Comparison of ENCODE assay signal across 9 cellular contexts in genomic region chr9:136481558-136481957, GRCh38. TPM values are rescaled to one million over a fixed set of nuclear protein-coding genes. Genes with fewer than 3 reads are reported as not detected.
DNase-seq lines count a peak whose midpoint lies in the region; ATAC-seq and TF ChIP-seq lines count a peak whose summit lies in the region.
"Had no signal": no experiment of that assay in that cellular context is flagged by ENCODE, and none has a peak within 500 bp of the region (broad histone marks: within the 10 kb centered on the region; RNA-seq: fewer than 3 reads in every experiment).

No MANE protein-coding gene starts in this region.

- WGBS in esophagus squamous epithelium, 2 donors = 34 to 57% methylated on average over 4 to 5 of the region's 5 CpGs
- WGBS in psoas muscle, 3 donors = 43 to 54% (median 45%) methylated on average over 5 of the region's 5 CpGs

- intact Hi-C loops in esophagus squamous epithelium (cut with DNase I) (no loop called here), psoas muscle (cut with DNase I) (no loop called here)

- TF ChIP-seq CTCF in GM12864 (IDR thresholded peaks at IDR 0.05; ENCODE audit: low read depth, low read length, missing control alignments) (no peak), esophagus squamous epithelium (IDR thresholded peaks at IDR 0.05) (no peak), psoas muscle (IDR thresholded peaks at IDR 0.05) (no peak)

- H3K9me3 ChIP-seq in SJCRH30 (replicated peaks) (no peaks in the 10 kb centered on the region), esophagus squamous epithelium (no peaks in the 10 kb centered on the region), psoas muscle (no peaks in the 10 kb centered on the region)

- TF ChIP-seq POLR2A in esophagus squamous epithelium (IDR thresholded peaks at IDR 0.05) = no peak

- H3K27me3 ChIP-seq in SJCRH30 = no peaks in the 10 kb centered on the region
- no peaks in the 10 kb centered on the region for H3K27me3 ChIP-seq in esophagus squamous epithelium
- H3K27me3 ChIP-seq in psoas muscle (ENCODE audit: insufficient read depth in 3 of 3, low read length in 2 of 3) = no peaks in the 10 kb centered on the region

- peak overlapping the region; percentile 82 for H3K4me3 ChIP-seq in GM12864 (ENCODE audit: low read depth, low read length)
- peak overlapping the region; percentile 93 for H3K4me3 ChIP-seq in SJCRH30
- H3K4me3 ChIP-seq in esophagus squamous epithelium = peak overlapping the region; percentile 70 to 99 (median 89)
- peak overlapping the region; percentile 74 for H3K4me3 ChIP-seq in psoas muscle

- DNase-seq in GM12864 (ENCODE audit: low read depth) (no peak), SJCRH30 (no peak), esophagus squamous epithelium (lab: John Stamatoyannopoulos, UW) (no peak), psoas muscle (no peak), UCSD-AML1 (lab: John Stamatoyannopoulos, UW; ENCODE audit: unreplicated experiment) (no peak), 8988T (no peak), NCI-H2227 treated with DMSO at 0.1 percent for 48 hours (lab: John Stamatoyannopoulos, UW) (no peak)

- H3K4me1 ChIP-seq in SJCRH30 = peaks cover 6% of the 10 kb centered on the region; the same call in 1 of the 2 replicates
- peaks cover 25 to 46% (median 28%) of the 10 kb centered on the region in 3 donors for H3K4me1 ChIP-seq in esophagus squamous epithelium
- H3K4me1 ChIP-seq in psoas muscle = peaks cover 27% of the 10 kb centered on the region

- ATAC-seq in psoas muscle (no peak), GM21367 (IDR thresholded peaks at IDR 0.05; ENCODE audit: unreplicated experiment) (no peak)
- ATAC-seq: esophagus mucosa had no signal

- H3K27ac ChIP-seq in SJCRH30 (no peak overlapping the region), esophagus squamous epithelium (peak overlapping the region in 2 of 4 donors; percentile 100), psoas muscle (peak overlapping the region; percentile 94)

- peaks cover 20% of the 10 kb centered on the region for H3K36me3 ChIP-seq in SJCRH30
- peaks cover 8 to 33% (median 9%) of the 10 kb centered on the region in 3 donors for H3K36me3 ChIP-seq in esophagus squamous epithelium
- H3K36me3 ChIP-seq in psoas muscle (ENCODE audit: insufficient read depth in 1 of 2, low read depth in 1 of 2) = peaks cover 0 to 18% of the 10 kb centered on the region in 2 donors

RNA-seq across cellular contexts. Expression of gene SEC16A, which starts 1.3 kb away (rescaled TPM):
- total RNA-seq in SJCRH30 (2014; rRNA removed; shearing (Covaris generic)) = 44.5 and 47.7 TPM in 2 replicates
- total RNA-seq in esophagus squamous epithelium = 10 to 100 TPM; 31.2 to 49.1 (median 38.6) TPM
- 10 to 100 TPM; 31.5 to 40.0 (median 37.0) TPM for total RNA-seq in psoas muscle
- polyA plus RNA-seq in psoas muscle = 10 to 100 TPM; 22.3 to 27.6 (median 26.1) TPM

RNA-seq across cellular contexts. Expression of gene INPP5E, which starts 41.9 kb away (rescaled TPM):
- total RNA-seq in SJCRH30 (2014; rRNA removed; shearing (Covaris generic)) = 14.3 and 18.3 TPM in 2 replicates
- total RNA-seq in esophagus squamous epithelium = 1 to 10 TPM; 6.2 to 7.8 (median 7.5) TPM
- 1 to 10 TPM; 4.9 to 9.6 (median 7.4) TPM for total RNA-seq in psoas muscle
- 1 to 10 TPM; 4.7 to 5.3 (median 4.8) TPM for polyA plus RNA-seq in psoas muscle
